8 cellular contexts compared by ENCODE assay signal in genomic region chr19:19661675-19662251, GRCh38. TPM values are rescaled to one million over a fixed set of nuclear protein-coding genes. Genes with fewer than 3 reads are reported as not detected.
DNase-seq lines count a peak whose midpoint lies in the region; ATAC-seq, FAIRE-seq and TF ChIP-seq lines count a peak whose summit lies in the region.

No MANE protein-coding gene starts in this region.

- H3K4me1 ChIP-seq in HCT116 (ENCODE audit: control insufficient read depth in 1 of 2, insufficient read depth in 2 of 2, low read length in 2 of 2) = peaks cover 8 to 33% of the 10 kb centered on the region in 2 experiments; a peak in 3 of 4 replicates
- peaks cover 4% of the 10 kb centered on the region; the same call in 1 of the 2 replicates for H3K4me1 ChIP-seq in GM12878 (ENCODE audit: control insufficient read depth, insufficient read depth, low read length)

- no peak for TF ChIP-seq EP300 in GM12878 (IDR thresholded peaks at IDR 0.05; ENCODE audit: borderline replicate concordance in 1 of 2, control insufficient read depth in 1 of 2, low read depth in 2 of 2, low read length in 2 of 2)

- peaks cover 41% of the 10 kb centered on the region for H3K79me2 ChIP-seq in HCT116 (ENCODE audit: insufficient read depth, low read length)
- H3K79me2 ChIP-seq in GM12878 (ENCODE audit: control insufficient read depth, insufficient read depth, low read length) = peaks cover 40% of the 10 kb centered on the region

- H3K9ac ChIP-seq in HCT116 (ENCODE audit: low read length) (peak overlapping the region; percentile 95), GM12878 (ENCODE audit: control insufficient read depth, insufficient read depth, low read length) (peak overlapping the region; percentile 92)

- SMC1A ChIA-PET in GM12878 (lab: Charles Lee; ENCODE audit: uncharacterized antibody, unreplicated experiment) = interaction anchor here (0.6 to 2.2 kb wide), 18 partner anchors 18 to 240 kb away, joined by 3 to 10 read pairs (median 4); partner anchors contain the start of genes GMIP, ZNF253, ZNF506 and ZNF93

- H3K4me2 ChIP-seq in HCT116 (ENCODE audit: low read length) = peak overlapping the region; percentile 91
- peak overlapping the region; percentile 77 for H3K4me2 ChIP-seq in GM12878 (ENCODE audit: control insufficient read depth, insufficient read depth)

- no TSS peak for BruUV-seq in HCT116 (replicated peaks; lab: Mats Ljungman, UMichigan)
- no TSS peak for BruUV-seq in GM12878 (replicated peaks; lab: Mats Ljungman, UMichigan)

- H3K27me3 ChIP-seq in HCT116 (ENCODE audit: insufficient read depth, low read length) (no peaks in the 10 kb centered on the region), GM12878 (replicated peaks in 1 of 2; ENCODE audit: control insufficient read depth in 2 of 2, insufficient read depth in 2 of 2, low read length in 1 of 2) (no peaks in the 10 kb centered on the region)

- peak; percentile 95 for FAIRE-seq in GM12878 (lab: Jason Lieb, UNC)

- H3K27ac Mint-ChIP-seq in progenitor cell of endocrine pancreas = peak overlapping the region; percentile 25

- H3K9me2 ChIP-seq in HCT116 (ENCODE audit: insufficient read depth) = no peaks in the 10 kb centered on the region

- TF ChIP-seq RAD21 in HCT116 (IDR thresholded peaks at IDR 0.05; ENCODE audit: low read depth) (no peak), GM12878 (IDR thresholded peaks at IDR 0.05; ENCODE audit: insufficient read depth, low read depth, low read length) (no peak)

- H3K9me3 Mint-ChIP-seq in progenitor cell of endocrine pancreas (ENCODE audit: low read depth) = no peaks in the 10 kb centered on the region

- H3K4me1 Mint-ChIP-seq in progenitor cell of endocrine pancreas (ENCODE audit: low read depth) = peaks cover 18% of the 10 kb centered on the region

- peaks cover 7% of the 10 kb centered on the region for H3K36me3 Mint-ChIP-seq in progenitor cell of endocrine pancreas (ENCODE audit: insufficient read depth)

- H3K27me3 Mint-ChIP-seq in progenitor cell of endocrine pancreas = no peaks in the 10 kb centered on the region

- POLR2A ChIA-PET in HCT116 (lab: Charles Lee) = no interaction called here
- POLR2A ChIA-PET in GM12878 (lab: Charles Lee) = interaction anchor here (0.5 to 3.9 kb wide), 17 partner anchors 9 to 1359 kb away, joined by 3 to 18 read pairs (median 6); partner anchors contain the start of genes GMIP, LPAR2, NDUFA13 and ZNF14

- peaks cover 22 to 34% of the 10 kb centered on the region in 2 experiments for H3K36me3 ChIP-seq in HCT116 (ENCODE audit: control insufficient read depth in 1 of 2, insufficient read depth in 2 of 2, low read length in 2 of 2)
- H3K36me3 ChIP-seq in GM12878 (ENCODE audit: control insufficient read depth in 2 of 2, insufficient read depth in 2 of 2, low read length in 1 of 2) = peaks cover 18 to 23% of the 10 kb centered on the region in 2 experiments

- 4% methylated on average over 18 of the region's 18 CpGs for WGBS in GM12878 (ENCODE audit: insufficient coverage, insufficient replicate concordance, low lambda C conversion rate, missing lambda C conversion rate)

- CTCF ChIA-PET in HCT116 (lab: Charles Lee) = no interaction called here
- CTCF ChIA-PET in GM12878 (lab: Yijun Ruan, JAX) = interaction anchor here (0.8 to 3.5 kb wide), 6 partner anchors 18 to 240 kb away, joined by 3 to 28 read pairs (median 6); partner anchors contain the start of gene GMIP

- H2AFZ ChIP-seq in HCT116 (ENCODE audit: low read depth, low read length, poor library complexity, severe bottlenecking) (no peak overlapping the region), GM12878 (ENCODE audit: control insufficient read depth, low read depth, low read length) (no peak overlapping the region)

- no peak overlapping the region for H3K27ac ChIP-seq in HCT116 (ENCODE audit: low read depth, low read length)
- peak overlapping the region; percentile 97 for H3K27ac ChIP-seq in GM12878 (ENCODE audit: control insufficient read depth, insufficient read depth)

- RAD21 ChIA-PET in HCT116 (lab: Charles Lee; ENCODE audit: low non-redundant PET in 1 of 2, low total read pairs in 2 of 2, uncharacterized antibody in 2 of 2, unreplicated experiment in 2 of 2) (no interaction called here), GM12878 (lab: Charles Lee; ENCODE audit: unreplicated experiment) (interaction anchor here (0.7 to 2.3 kb wide), 16 partner anchors 12 to 1114 kb away, joined by 3 to 13 read pairs (median 4); partner anchors contain the start of genes GMIP, ZNF14, ZNF253 and ZNF506)

- DNase-seq in activated CD4-positive, CD25-positive, alpha-beta regulatory T cell treated with anti-CD3 and anti-CD28 coated beads, Interleukin-2, amount 50 U/mL, for 72 hours = no peak
- no peak for DNase-seq in HCT116 (ENCODE audit: low read depth, low spot score)
- peak; percentile 68 to 95 for DNase-seq in NOMO-1 (lab: John Stamatoyannopoulos, UW; ENCODE audit: unreplicated experiment in 2 of 2)
- peak; percentile 93 for DNase-seq in GM12878 (ENCODE audit: low read depth, low spot score)
- no peak for DNase-seq in progenitor cell of endocrine pancreas (ENCODE audit: low spot score, unreplicated experiment)
- DNase-seq in NCI-H1694 (lab: John Stamatoyannopoulos, UW) = no peak
- DNase-seq in NCI-H226 = no peak

- no peak for TF ChIP-seq CTCF in HCT116 (IDR thresholded peaks at IDR 0.05 in 2 of 3, conservative IDR thresholded peaks at IDR 0.05 in 1 of 3; ENCODE audit: borderline replicate concordance in 1 of 3, insufficient read depth in 1 of 3, low read depth in 2 of 3, low read length in 2 of 3)
- TF ChIP-seq CTCF in GM12878 (IDR thresholded peaks at IDR 0.05 in 2 of 3, conservative IDR thresholded peaks at IDR 0.05 in 1 of 3; ENCODE audit: control insufficient read depth in 2 of 3, extremely low read depth in 1 of 3, insufficient read depth in 1 of 3, low read depth in 3 of 3, low read length in 3 of 3) = no peak
- TF ChIP-seq CTCF in progenitor cell of endocrine pancreas (IDR thresholded peaks at IDR 0.05; ENCODE audit: unreplicated experiment) = no peak

- ATAC-seq in activated CD4-positive, CD25-positive, alpha-beta regulatory T cell treated with anti-CD3 and anti-CD28 coated beads, Interleukin-2, amount 50 U/mL, for 24 hours = peak; percentile 26 to 39
- ATAC-seq in HCT116 (no peak), GM12878 (peak; percentile 83)

- H3K4me3 ChIP-seq in HCT116 (replicated peaks in 1 of 2; ENCODE audit: low read depth in 1 of 2, low read length in 2 of 2) (peak overlapping the region; percentile 70 to 96), GM12878 (peak overlapping the region; percentile 87)

- no peaks in the 10 kb centered on the region for H3K9me3 ChIP-seq in HCT116 (ENCODE audit: control insufficient read depth in 1 of 2, insufficient read depth in 1 of 2, low read depth in 1 of 2, low read length in 2 of 2)
- no peaks in the 10 kb centered on the region; the same call in 1 of the 3 replicates for H3K9me3 ChIP-seq in GM12878 (replicated peaks; ENCODE audit: control insufficient read depth, insufficient read depth, low read length)

- H4K20me1 ChIP-seq in HCT116 (ENCODE audit: insufficient read depth) (no peaks in the 10 kb centered on the region), GM12878 (ENCODE audit: control insufficient read depth, insufficient read depth) (no peaks in the 10 kb centered on the region)

- TF ChIP-seq POLR2A in HCT116 (IDR thresholded peaks at IDR 0.05; ENCODE audit: borderline replicate concordance, extremely low read depth, insufficient read depth, insufficient read length) (no peak), GM12878 (IDR thresholded peaks at IDR 0.05; ENCODE audit: low read depth, low read length) (peak; percentile 80)

- intact Hi-C loops in HCT116 (cut with micrococcal nuclease) (no loop called here), GM12878 (cut with micrococcal nuclease; ENCODE audit: unreplicated experiment) (loop anchor here (2.0 to 10.0 kb wide), 4 partner anchors 63 to 243 kb away; partner anchors contain the start of genes ZNF253, ZNF506 and ZNF93)

- H3K4me3 Mint-ChIP-seq in progenitor cell of endocrine pancreas (ENCODE audit: low read depth) = peak overlapping the region; percentile 90

- in situ Hi-C loops in GM12878 (cut with MboI) = loop anchor here (10.0 kb wide), 1 partner anchor 1363 kb away; the partner anchor contains the start of gene ZNF430

RNA-seq across cellular contexts. Expression of gene ATP13A1, which starts 1.7 kb away (rescaled TPM):
- total RNA-seq in HCT116 (2021; ENCODE audit: unreplicated experiment) (73.7 TPM), GM12878 (2014; rRNA removed) (33.1 and 38.1 TPM in 2 replicates), GM12878 (2014; rRNA removed; fragmentation: Illumina TruSeq; extraction: Trizol) (12.9 and 17.4 TPM in 2 replicates), GM12878 (2021) (90.3 and 91.0 TPM in 2 replicates), progenitor cell of endocrine pancreas (81.1 and 87.1 TPM in 2 replicates)
- polyA plus RNA-seq in HCT116 (2012) = 60.8 and 78.1 TPM in 2 replicates
- total RNA-seq in GM12878 (2013; cell fraction: nucleolus; rRNA removed) = 216 and 273 TPM in 2 replicates
- polyA plus RNA-seq in GM12878 (2011; ENCODE audit: low read depth) = 23.1 TPM
- polyA plus RNA-seq in GM12878 (2011; rRNA removed) (14.0 and 21.4 TPM in 2 replicates), GM12878 (2014; fragmentation: Illumina TruSeq; extraction: Trizol) (13.1 and 21.1 TPM in 2 replicates), GM12878 (2014; fragmentation: Nextera tagmentation; extraction: Ambion mirVana) (1 to 10 TPM in 1 of 2 experiments, under 1 TPM in 1; 0.37 to 1.4 TPM), GM12878 (2014; rRNA removed) (51.7 and 68.6 TPM in 2 replicates), GM12878 (2016; fragmentation: Nextera tagmentation; extraction: Ambion mirVana) (10 to 100 TPM; 67.8 to 74.3 TPM)
- polyA plus RNA-seq in GM12878 (2011; cell fraction: cytosol; rRNA removed) = 32.9 and 38.0 TPM in 2 replicates
- polyA plus RNA-seq in GM12878 (2011; cell fraction: nucleus; rRNA removed) = 424 and 553 TPM in 2 replicates
- polyA plus RNA-seq in GM12878 (2012) = 57.4 and 58.7 TPM in 2 replicates
- 72.7 and 99.8 TPM in 2 replicates for polyA minus RNA-seq in GM12878 (2011; rRNA and poly(A)+ RNA removed)
- polyA minus RNA-seq in GM12878 (2011; cell fraction: cytosol; rRNA and poly(A)+ RNA removed) = 31.8 and 45.4 TPM in 2 replicates
- polyA minus RNA-seq in GM12878 (2011; cell fraction: nucleus; rRNA and poly(A)+ RNA removed) = 139 and 201 TPM in 2 replicates

RNA-seq across cellular contexts. Expression of gene ZNF101, which starts 6.9 kb away (rescaled TPM):
- total RNA-seq in HCT116 (2021; ENCODE audit: unreplicated experiment) = 12.8 TPM
- polyA plus RNA-seq in HCT116 (2012) = 4.2 and 5.3 TPM in 2 replicates
- total RNA-seq in GM12878 (2013; cell fraction: nucleolus; rRNA removed) = 29.0 and 31.2 TPM in 2 replicates
- total RNA-seq in GM12878 (2014; rRNA removed) = 16.9 and 20.9 TPM in 2 replicates
- total RNA-seq in GM12878 (2014; rRNA removed; fragmentation: Illumina TruSeq; extraction: Trizol) = 25.1 and 28.0 TPM in 2 replicates
- total RNA-seq in GM12878 (2021) = 22.2 and 22.8 TPM in 2 replicates
- polyA plus RNA-seq in GM12878 (2011; ENCODE audit: low read depth) = 10.3 TPM
- 40.5 and 71.0 TPM in 2 replicates for polyA plus RNA-seq in GM12878 (2011; rRNA removed)
- 15.3 and 15.6 TPM in 2 replicates for polyA plus RNA-seq in GM12878 (2011; cell fraction: cytosol; rRNA removed)
- polyA plus RNA-seq in GM12878 (2011; cell fraction: nucleus; rRNA removed) = 10.8 and 14.1 TPM in 2 replicates
- polyA plus RNA-seq in GM12878 (2012) = 12.2 and 15.0 TPM in 2 replicates
- 19.3 and 24.1 TPM in 2 replicates for polyA plus RNA-seq in GM12878 (2014; fragmentation: Illumina TruSeq; extraction: Trizol)
- 10 to 100 TPM; 20.4 to 21.3 TPM for polyA plus RNA-seq in GM12878 (2014; fragmentation: Nextera tagmentation; extraction: Ambion mirVana)
- 15.2 and 15.9 TPM in 2 replicates for polyA plus RNA-seq in GM12878 (2014; rRNA removed)
- polyA plus RNA-seq in GM12878 (2016; fragmentation: Nextera tagmentation; extraction: Ambion mirVana) = 10 to 100 TPM; 16.3 to 17.1 TPM
- polyA minus RNA-seq in GM12878 (2011; rRNA and poly(A)+ RNA removed) = 27.3 and 28.5 TPM in 2 replicates
- 7.6 and 8.9 TPM in 2 replicates for polyA minus RNA-seq in GM12878 (2011; cell fraction: cytosol; rRNA and poly(A)+ RNA removed)
- polyA minus RNA-seq in GM12878 (2011; cell fraction: nucleus; rRNA and poly(A)+ RNA removed) = 7.4 and 13.6 TPM in 2 replicates
- total RNA-seq in progenitor cell of endocrine pancreas = 15.3 and 15.6 TPM in 2 replicates

RNA-seq across cellular contexts. Expression of gene GMIP, which starts 18.3 kb away (rescaled TPM):
- total RNA-seq in HCT116 (2021; ENCODE audit: unreplicated experiment) (16.3 TPM), GM12878 (2014; rRNA removed) (35.1 and 39.6 TPM in 2 replicates), GM12878 (2014; rRNA removed; fragmentation: Illumina TruSeq; extraction: Trizol) (10.9 and 11.9 TPM in 2 replicates), GM12878 (2021) (58.4 and 63.5 TPM in 2 replicates), progenitor cell of endocrine pancreas (29.2 and 30.5 TPM in 2 replicates)
- 13.1 and 13.7 TPM in 2 replicates for polyA plus RNA-seq in HCT116 (2012)
- total RNA-seq in GM12878 (2013; cell fraction: nucleolus; rRNA removed) = 61.6 and 65.3 TPM in 2 replicates
- 16.4 TPM for polyA plus RNA-seq in GM12878 (2011; ENCODE audit: low read depth)
- polyA plus RNA-seq in GM12878 (2011; rRNA removed) (6.0 and 10.0 TPM in 2 replicates), GM12878 (2014; fragmentation: Illumina TruSeq; extraction: Trizol) (16.3 and 20.0 TPM in 2 replicates), GM12878 (2014; fragmentation: Nextera tagmentation; extraction: Ambion mirVana) (1 to 10 TPM; 1.5 to 2.8 TPM), GM12878 (2014; rRNA removed) (32.9 and 39.9 TPM in 2 replicates), GM12878 (2016; fragmentation: Nextera tagmentation; extraction: Ambion mirVana) (10 to 100 TPM; 24.7 to 30.9 TPM)
- 14.1 and 15.4 TPM in 2 replicates for polyA plus RNA-seq in GM12878 (2011; cell fraction: cytosol; rRNA removed)
- 72.6 and 88.7 TPM in 2 replicates for polyA plus RNA-seq in GM12878 (2011; cell fraction: nucleus; rRNA removed)
- polyA plus RNA-seq in GM12878 (2012) = 43.1 and 45.9 TPM in 2 replicates
- polyA minus RNA-seq in GM12878 (2011; rRNA and poly(A)+ RNA removed) = 17.5 and 19.3 TPM in 2 replicates
- 14.8 and 15.9 TPM in 2 replicates for polyA minus RNA-seq in GM12878 (2011; cell fraction: cytosol; rRNA and poly(A)+ RNA removed)
- polyA minus RNA-seq in GM12878 (2011; cell fraction: nucleus; rRNA and poly(A)+ RNA removed) = 14.1 and 26.4 TPM in 2 replicates

RNA-seq across cellular contexts. Expression of gene LPAR2, which starts 33.7 kb away (rescaled TPM):
- total RNA-seq in HCT116 (2021; ENCODE audit: unreplicated experiment) = 28.2 TPM
- polyA plus RNA-seq in HCT116 (2012) = 33.0 and 41.7 TPM in 2 replicates
- 72.5 and 74.5 TPM in 2 replicates for total RNA-seq in GM12878 (2013; cell fraction: nucleolus; rRNA removed)
- 9.4 and 11.3 TPM in 2 replicates for total RNA-seq in GM12878 (2014; rRNA removed)
- total RNA-seq in GM12878 (2014; rRNA removed; fragmentation: Illumina TruSeq; extraction: Trizol) = 5.0 and 6.3 TPM in 2 replicates
- 19.0 and 22.9 TPM in 2 replicates for total RNA-seq in GM12878 (2021)
- polyA plus RNA-seq in GM12878 (2011; ENCODE audit: low read depth) = 13.9 TPM
- 6.6 and 9.0 TPM in 2 replicates for polyA plus RNA-seq in GM12878 (2011; rRNA removed)
- polyA plus RNA-seq in GM12878 (2011; cell fraction: cytosol; rRNA removed) = 13.3 and 17.0 TPM in 2 replicates
- 116 and 130 TPM in 2 replicates for polyA plus RNA-seq in GM12878 (2011; cell fraction: nucleus; rRNA removed)
- polyA plus RNA-seq in GM12878 (2012) = 19.2 and 19.8 TPM in 2 replicates
- 8.6 and 12.6 TPM in 2 replicates for polyA plus RNA-seq in GM12878 (2014; fragmentation: Illumina TruSeq; extraction: Trizol)
- 1 to 10 TPM in 1 of 2 experiments, under 1 TPM in 1; 0.98 to 3.2 TPM for polyA plus RNA-seq in GM12878 (2014; fragmentation: Nextera tagmentation; extraction: Ambion mirVana)
- polyA plus RNA-seq in GM12878 (2014; rRNA removed) = 17.3 and 23.8 TPM in 2 replicates
- 10 to 100 TPM in 1 of 2 experiments, 1 to 10 TPM in 1; 8.5 to 12.0 TPM for polyA plus RNA-seq in GM12878 (2016; fragmentation: Nextera tagmentation; extraction: Ambion mirVana)
- polyA minus RNA-seq in GM12878 (2011; rRNA and poly(A)+ RNA removed) = 6.9 and 11.5 TPM in 2 replicates
- polyA minus RNA-seq in GM12878 (2011; cell fraction: cytosol; rRNA and poly(A)+ RNA removed) = 4.7 and 6.7 TPM in 2 replicates
- 9.2 and 13.2 TPM in 2 replicates for polyA minus RNA-seq in GM12878 (2011; cell fraction: nucleus; rRNA and poly(A)+ RNA removed)
- total RNA-seq in progenitor cell of endocrine pancreas = 164 and 170 TPM in 2 replicates

RNA-seq across cellular contexts. Expression of gene PBX4, which starts 43.3 kb away (rescaled TPM):
- total RNA-seq in HCT116 (2021; ENCODE audit: unreplicated experiment) = 11.6 TPM
- polyA plus RNA-seq in HCT116 (2012) = 8.1 and 10.2 TPM in 2 replicates
- total RNA-seq in GM12878 (2013; cell fraction: nucleolus; rRNA removed) = 65.0 and 68.4 TPM in 2 replicates
- 7.1 and 10.1 TPM in 2 replicates for total RNA-seq in GM12878 (2014; rRNA removed)
- total RNA-seq in GM12878 (2014; rRNA removed; fragmentation: Illumina TruSeq; extraction: Trizol) = 3.9 and 4.4 TPM in 2 replicates
- total RNA-seq in GM12878 (2021) = 7.7 and 9.6 TPM in 2 replicates
- polyA plus RNA-seq in GM12878 (2011; ENCODE audit: low read depth) = 1.6 TPM
- 12.6 and 15.8 TPM in 2 replicates for polyA plus RNA-seq in GM12878 (2011; rRNA removed)
- polyA plus RNA-seq in GM12878 (2011; cell fraction: cytosol; rRNA removed) = 21.2 and 27.3 TPM in 2 replicates
- 40.2 and 55.3 TPM in 2 replicates for polyA plus RNA-seq in GM12878 (2011; cell fraction: nucleus; rRNA removed)
- 6.5 and 8.8 TPM in 2 replicates for polyA plus RNA-seq in GM12878 (2012)
- polyA plus RNA-seq in GM12878 (2014; fragmentation: Illumina TruSeq; extraction: Trizol) = 1.5 and 3.5 TPM in 2 replicates
- polyA plus RNA-seq in GM12878 (2014; fragmentation: Nextera tagmentation; extraction: Ambion mirVana) = under 1 TPM; 0.18 to 0.75 TPM
- polyA plus RNA-seq in GM12878 (2014; rRNA removed) = 17.3 and 18.8 TPM in 2 replicates
- 1 to 10 TPM; 2.7 to 4.1 TPM for polyA plus RNA-seq in GM12878 (2016; fragmentation: Nextera tagmentation; extraction: Ambion mirVana)
- polyA minus RNA-seq in GM12878 (2011; rRNA and poly(A)+ RNA removed) = 12.6 and 18.7 TPM in 2 replicates
- polyA minus RNA-seq in GM12878 (2011; cell fraction: cytosol; rRNA and poly(A)+ RNA removed) = 3.2 and 7.9 TPM in 2 replicates
- polyA minus RNA-seq in GM12878 (2011; cell fraction: nucleus; rRNA and poly(A)+ RNA removed) = 11.8 and 20.4 TPM in 2 replicates
- total RNA-seq in progenitor cell of endocrine pancreas = 5.0 and 5.2 TPM in 2 replicates

Comparison
In these comparisons a context has a peak if more than half of its experiments do, and no peak if none do; other contexts are left out.
1. DNase-seq: peak in NOMO-1 (2 of 2) and GM12878 (single experiment); none in activated CD4-positive, CD25-positive, alpha-beta regulatory T cell treated with anti-CD3 and anti-CD28 coated beads, Interleukin-2, amount 50 U/mL, for 72 hours (single experiment), HCT116 (single experiment), progenitor cell of endocrine pancreas (single experiment), NCI-H1694 (single experiment) and NCI-H226 (single experiment).